12 cellular contexts compared by ENCODE assay signal in the genomic region with DNA sequence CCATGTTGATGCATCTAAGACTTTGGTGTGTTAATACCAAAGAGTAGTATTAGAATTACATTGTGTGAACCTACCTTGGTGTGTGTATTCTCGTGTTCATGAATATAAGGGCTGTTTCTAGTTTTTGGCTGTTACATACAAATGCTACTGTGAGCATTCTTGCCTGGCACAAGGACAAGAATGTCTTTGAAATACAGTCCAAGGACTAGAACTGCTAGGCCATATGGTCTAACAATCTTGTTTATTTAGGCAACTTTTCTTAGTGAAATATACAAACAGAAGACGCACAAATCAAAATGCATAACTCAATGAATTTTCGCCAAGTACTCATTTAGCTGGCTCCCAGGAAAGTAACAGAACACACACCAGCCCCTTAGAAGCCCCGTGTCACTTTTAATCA.
"Had no signal": no experiment of that assay in that cellular context is flagged by ENCODE, and none has a peak within 500 bp of the region (broad histone marks: within the 10 kb centered on the region; RNA-seq: fewer than 3 reads in every experiment).

No MANE protein-coding gene starts in this region.

- DNase-seq: activated CD4-positive, alpha-beta T cell treated with anti-CD3 and anti-CD28 coated beads for 1 hour; activated CD4-positive, alpha-beta T cell treated with anti-CD3 and anti-CD28 coated beads, Interleukin-2, amount 50 U/mL, for 4 hours; activated naive CD4-positive, alpha-beta T cell treated with anti-CD3 and anti-CD28 coated beads for 36 hours; activated naive CD8-positive, alpha-beta T cell treated with anti-CD3 and anti-CD28 coated beads, Interleukin-2, amount 50 U/mL, for 24 hours; aorta; heart right ventricle; left colon; naive B cell; T-helper 1 cell had no signal

- ATAC-seq: activated naive CD8-positive, alpha-beta T cell treated with anti-CD3 and anti-CD28 coated beads, Interleukin-2, amount 50 U/mL, for 24 hours; gastroesophageal sphincter; heart right ventricle; left colon; stimulated activated effector memory CD8-positive, alpha-beta T cell treated with anti-CD3 and anti-CD28 coated beads, Interleukin-12 subunit alpha, Interleukin-12 subunit beta, amount 100 ng/mL, for 72 hours had no signal

- H3K4me3 ChIP-seq: esophagus muscularis mucosa, gastroesophageal sphincter, heart right ventricle had no signal
